ENCODE assay signal across 29 cellular contexts in genomic region chr16:7440886-7441400, GRCh38.
"Had no signal": no experiment of that assay in that cellular context is flagged by ENCODE, and none has a peak within 500 bp of the region (broad histone marks: within the 10 kb centered on the region; RNA-seq: fewer than 3 reads in every experiment).

No MANE protein-coding gene starts in this region.

- ATAC-seq: activated CD4-positive, alpha-beta T cell treated with anti-CD3 and anti-CD28 coated beads for 36 hours; activated CD8-positive, alpha-beta memory T cell treated with anti-CD3 and anti-CD28 coated beads, Interleukin-2, amount 10 ng/mL, durations not matched to agents 7 days and 5 days; activated naive CD4-positive, alpha-beta T cell treated with anti-CD3 and anti-CD28 coated beads, Interleukin-2, amount 50 U/mL, for 72 hours; activated naive CD8-positive, alpha-beta T cell treated with anti-CD3 and anti-CD28 coated beads, Interleukin-2, amount 50 U/mL, for 24 hours; Panc1 had no signal

- H3K9me3 ChIP-seq: SJCRH30, SK-N-SH had no signal

- H3K27ac ChIP-seq: ascending aorta, SJCRH30, WERI-Rb-1 had no signal

- DNase-seq: activated CD4-positive, alpha-beta T cell treated with anti-CD3 and anti-CD28 coated beads for 36 hours; activated CD4-positive, alpha-beta T cell treated with anti-CD3 and anti-CD28 coated beads, Interleukin-2, amount 50 U/mL, for 4 hours; activated CD8-positive, alpha-beta memory T cell treated with anti-CD3 and anti-CD28 coated beads, Interleukin-2, amount 10 ng/mL, durations not matched to agents 7 days and 5 days; activated effector memory CD4-positive, alpha-beta T cell treated with Interleukin-2 at 50 U/mL for 16 hours; activated naive CD4-positive, alpha-beta T cell; activated naive CD8-positive, alpha-beta T cell treated with anti-CD3 and anti-CD28 coated beads, Interleukin-2, amount 50 U/mL, for 24 hours; activated T-cell treated with anti-CD3 and anti-CD28 coated beads, Interleukin-2, amount 50 U/mL, for 24 hours; amniotic stem cell; KG1; NCI-H1092; NCI-H1417 treated with DMSO at 0.1 percent for 48 hours; NCI-H1694; NCI-H2029; NCI-H2107; NCI-H2171 treated with DMSO at 0.1 percent for 48 hours; NCI-H345; NCI-H510A; NCI-H526 treated with DMSO at 0.1 percent for 48 hours; NCI-H82; OCI-M1; Right ventricle myocardium superior; RPMI8226; SJCRH30; SK-N-SH; T-helper 1 cell; WERI-Rb-1 had no signal

- H3K4me1 ChIP-seq: ascending aorta had no signal

- H3K4me2 ChIP-seq: SK-N-SH had no signal

- H3K9ac ChIP-seq: SK-N-SH had no signal

- H3K27me3 ChIP-seq: ascending aorta, SJCRH30 had no signal

- H3K9me2 ChIP-seq: SK-N-SH had no signal

- H3K36me3 ChIP-seq: ascending aorta, SJCRH30, WERI-Rb-1 had no signal

- H3K4me3 ChIP-seq: ascending aorta, SJCRH30 had no signal
